Comparison of ENCODE assay signal across 25 cellular contexts in genomic region chr3:158354713-158355112, GRCh38.
DNase-seq lines count a peak whose midpoint lies in the region; ATAC-seq, FAIRE-seq and TF ChIP-seq lines count a peak whose summit lies in the region.
"Had no signal": no experiment of that assay in that cellular context is flagged by ENCODE, and none has a peak within 500 bp of the region (broad histone marks: within the 10 kb centered on the region; RNA-seq: fewer than 3 reads in every experiment).

No MANE protein-coding gene starts in this region.

- H3K27me3 ChIP-seq in BLaER1 (no peaks in the 10 kb centered on the region), Karpas-422 (ENCODE audit: low read length) (no peaks in the 10 kb centered on the region), HepG2 (ENCODE audit: control insufficient read depth in 1 of 2, insufficient read depth in 2 of 2, low read length in 2 of 2) (no peaks in the 10 kb centered on the region)
- H3K27me3 ChIP-seq: foreskin keratinocyte, neutrophil, stomach, transverse colon had no signal

- H3K4me1 ChIP-seq in BLaER1 (peaks cover 61% of the 10 kb centered on the region), Karpas-422 (ENCODE audit: low read length) (peaks cover 58% of the 10 kb centered on the region), HepG2 (ENCODE audit: insufficient read depth, low read length) (no peaks in the 10 kb centered on the region)
- H3K4me1 ChIP-seq: stomach, transverse colon had no signal

- DNase-seq in Karpas-422 (no peak), HepG2 (ENCODE audit: low spot score) (no peak), NOMO-1 (lab: John Stamatoyannopoulos, UW; ENCODE audit: unreplicated experiment in 2 of 2) (no peak)
- DNase-seq in stimulated activated effector memory CD8-positive, alpha-beta T cell treated with anti-CD3 and anti-CD28 coated beads, Interleukin-12 subunit alpha, Interleukin-12 subunit beta, amount 100 ng/mL, for 72 hours (ENCODE audit: low spot score in 2 of 2) = no peak
- DNase-seq in stimulated activated naive CD8-positive, alpha-beta T cell treated with anti-CD3 and anti-CD28 coated beads, Interleukin-15, amount 100 ng/mL, for 72 hours = no peak
- DNase-seq: activated CD4-positive, alpha-beta T cell treated with anti-CD3 and anti-CD28 coated beads for 48 hours; activated CD8-positive, alpha-beta memory T cell treated with anti-CD3 and anti-CD28 coated beads, Interleukin-2, amount 10 ng/mL, durations not matched to agents 7 days and 5 days; activated naive CD8-positive, alpha-beta T cell treated with anti-CD3 and anti-CD28 coated beads, Interleukin-2, amount 10 ng/mL, durations not matched to agents 7 days and 5 days; DMS79 treated with DMSO at 0.1 percent for 48 hours; effector CD4-positive, alpha-beta T cell; erythroblast; foreskin keratinocyte; kidney glomerular epithelial cell; NCI-H1417 treated with DMSO at 0.1 percent for 48 hours; NCI-H524; stimulated activated CD4-positive, alpha-beta T cell treated with anti-CD3 and anti-CD28 coated beads, Interleukin-2, amount 100 ng/mL, for 48 hours; stomach; transverse colon had no signal

- POLR2A ChIA-PET in HepG2 (lab: Yijun Ruan, JAX) = no interaction called here

- in situ Hi-C loops in HepG2 (cut with HindIII; ENCODE audit: extremely low pct_ligation_motif_present, low pct_unique_long_range_greater_than_20kb) = no loop called here

- no peak overlapping the region for H3K4me2 ChIP-seq in BLaER1
- H3K4me2 ChIP-seq in Karpas-422 (ENCODE audit: low read depth, low read length, poor library complexity, severe bottlenecking) = peak overlapping the region; percentile 78
- no peak overlapping the region for H3K4me2 ChIP-seq in HepG2 (ENCODE audit: low read depth, low read length)
- H3K4me2 ChIP-seq: smooth muscle cell had no signal

- no peaks in the 10 kb centered on the region for H3K36me3 Mint-ChIP-seq in stimulated activated effector memory CD8-positive, alpha-beta T cell treated with anti-CD3 and anti-CD28 coated beads, Interleukin-12 subunit alpha, Interleukin-12 subunit beta, amount 100 ng/mL, for 72 hours

- BruUV-seq in HepG2 (replicated peaks; lab: Mats Ljungman, UMichigan) = no TSS peak

- H3K9me2 ChIP-seq in Karpas-422 (replicated peaks; ENCODE audit: insufficient read depth, low read length) = no peaks in the 10 kb centered on the region

- H3K27ac Mint-ChIP-seq in stimulated activated effector memory CD8-positive, alpha-beta T cell treated with anti-CD3 and anti-CD28 coated beads, Interleukin-12 subunit alpha, Interleukin-12 subunit beta, amount 100 ng/mL, for 72 hours = no peak overlapping the region
- H3K27ac Mint-ChIP-seq in stimulated activated naive CD8-positive, alpha-beta T cell treated with anti-CD3 and anti-CD28 coated beads, Interleukin-15, amount 100 ng/mL, for 72 hours = no peak overlapping the region
- H3K27ac Mint-ChIP-seq: activated CD8-positive, alpha-beta memory T cell treated with anti-CD3 and anti-CD28 coated beads, Interleukin-2, amount 10 ng/mL, durations not matched to agents 7 days and 5 days; activated naive CD8-positive, alpha-beta T cell treated with anti-CD3 and anti-CD28 coated beads, Interleukin-2, amount 10 ng/mL, durations not matched to agents 7 days and 5 days; activated T-helper 17 cell treated with anti-CD3 and anti-CD28 coated beads, Interleukin-2, amount 50 U/mL, for 72 hours had no signal

- H3K27ac ChIP-seq in BLaER1 = peak overlapping the region; percentile 90
- peak overlapping the region; percentile 91 for H3K27ac ChIP-seq in Karpas-422 (ENCODE audit: low read length)
- no peak overlapping the region for H3K27ac ChIP-seq in HepG2 (ENCODE audit: extremely low read length, insufficient read depth, low read length)
- H3K27ac ChIP-seq: 22Rv1, foreskin keratinocyte, neutrophil, stomach, transverse colon had no signal

- no peak for TF ChIP-seq CTCF in HepG2 (CRISPR knock-in tag; IDR thresholded peaks at IDR 0.05)

- no peak overlapping the region for H2AFZ ChIP-seq in Karpas-422 (ENCODE audit: low read length)
- H2AFZ ChIP-seq in HepG2 (ENCODE audit: low read length) = no peak overlapping the region

- no peaks in the 10 kb centered on the region for H3K9me3 Mint-ChIP-seq in stimulated activated effector memory CD8-positive, alpha-beta T cell treated with anti-CD3 and anti-CD28 coated beads, Interleukin-12 subunit alpha, Interleukin-12 subunit beta, amount 100 ng/mL, for 72 hours
- peaks cover 0 to 4% of the 10 kb centered on the region in 2 donors for H3K9me3 Mint-ChIP-seq in stimulated activated naive CD8-positive, alpha-beta T cell treated with anti-CD3 and anti-CD28 coated beads, Interleukin-15, amount 100 ng/mL, for 72 hours
- H3K9me3 Mint-ChIP-seq: activated T-helper 17 cell treated with anti-CD3 and anti-CD28 coated beads, Interleukin-2, amount 50 U/mL, for 72 hours had no signal

- intact Hi-C loops in HepG2 (cut with micrococcal nuclease; ENCODE audit: unreplicated experiment) = no loop called here

- TF ChIP-seq POLR2A in HepG2 (IDR thresholded peaks at IDR 0.05; ENCODE audit: insufficient read depth in 1 of 2, low read depth in 2 of 2, low read length in 2 of 2) = no peak

- TF ChIP-seq EP300 in HepG2 (IDR thresholded peaks at IDR 0.05; ENCODE audit: low read depth in 2 of 2, low read length in 2 of 2) = no peak
- TF ChIP-seq EP300 in HepG2 (CRISPR knock-in tag; IDR thresholded peaks at IDR 0.05; ENCODE audit: borderline replicate concordance) = no peak

- peak; percentile 58 for ATAC-seq in GM19397 (IDR thresholded peaks at IDR 0.05; ENCODE audit: unreplicated experiment)
- peak; percentile 65 for ATAC-seq in HG02943 (IDR thresholded peaks at IDR 0.05; ENCODE audit: low read depth, unreplicated experiment)
- ATAC-seq in HepG2 = no peak
- ATAC-seq in stimulated activated effector memory CD8-positive, alpha-beta T cell treated with anti-CD3 and anti-CD28 coated beads, Interleukin-12 subunit alpha, Interleukin-12 subunit beta, amount 100 ng/mL, for 72 hours = no peak
- ATAC-seq in stimulated activated naive CD8-positive, alpha-beta T cell treated with anti-CD3 and anti-CD28 coated beads, Interleukin-15, amount 100 ng/mL, for 72 hours = no peak
- ATAC-seq: activated CD8-positive, alpha-beta memory T cell treated with anti-CD3 and anti-CD28 coated beads, Interleukin-2, amount 10 ng/mL, durations not matched to agents 7 days and 5 days; activated T-helper 17 cell treated with anti-CD3 and anti-CD28 coated beads, Interleukin-2, amount 50 U/mL, for 72 hours; foreskin keratinocyte had no signal

- peaks cover 9% of the 10 kb centered on the region for H3K36me3 ChIP-seq in BLaER1
- H3K36me3 ChIP-seq in Karpas-422 (ENCODE audit: insufficient read depth, low read length) = no peaks in the 10 kb centered on the region
- no peaks in the 10 kb centered on the region for H3K36me3 ChIP-seq in HepG2 (replicated peaks in 1 of 2; ENCODE audit: control insufficient read depth in 1 of 2, insufficient read depth in 2 of 2, low read length in 2 of 2)
- H3K36me3 ChIP-seq: neutrophil, transverse colon had no signal

- H4K20me1 ChIP-seq in BLaER1 = no peaks in the 10 kb centered on the region
- no peaks in the 10 kb centered on the region for H4K20me1 ChIP-seq in Karpas-422 (ENCODE audit: insufficient read depth, low read depth, low read length)
- H4K20me1 ChIP-seq in HepG2 (ENCODE audit: insufficient read depth, low read length) = no peaks in the 10 kb centered on the region

- peaks cover 6% of the 10 kb centered on the region for H3K4me1 Mint-ChIP-seq in stimulated activated effector memory CD8-positive, alpha-beta T cell treated with anti-CD3 and anti-CD28 coated beads, Interleukin-12 subunit alpha, Interleukin-12 subunit beta, amount 100 ng/mL, for 72 hours
- no peaks in the 10 kb centered on the region for H3K4me1 Mint-ChIP-seq in stimulated activated naive CD8-positive, alpha-beta T cell treated with anti-CD3 and anti-CD28 coated beads, Interleukin-15, amount 100 ng/mL, for 72 hours
- H3K4me1 Mint-ChIP-seq: activated T-helper 17 cell treated with anti-CD3 and anti-CD28 coated beads, Interleukin-2, amount 50 U/mL, for 72 hours had no signal

- no peak for TF ChIP-seq RAD21 in HepG2 (CRISPR knock-in tag; IDR thresholded peaks at IDR 0.05)

- WGBS in HepG2 (ENCODE audit: low lambda C conversion rate) = 92% methylated on average over 2 of the region's 2 CpGs

- no peak overlapping the region for H3K4me3 Mint-ChIP-seq in stimulated activated effector memory CD8-positive, alpha-beta T cell treated with anti-CD3 and anti-CD28 coated beads, Interleukin-12 subunit alpha, Interleukin-12 subunit beta, amount 100 ng/mL, for 72 hours
- no peak overlapping the region for H3K4me3 Mint-ChIP-seq in stimulated activated naive CD8-positive, alpha-beta T cell treated with anti-CD3 and anti-CD28 coated beads, Interleukin-15, amount 100 ng/mL, for 72 hours
- H3K4me3 Mint-ChIP-seq: activated CD8-positive, alpha-beta memory T cell treated with anti-CD3 and anti-CD28 coated beads, Interleukin-2, amount 10 ng/mL, durations not matched to agents 7 days and 5 days; activated naive CD8-positive, alpha-beta T cell treated with anti-CD3 and anti-CD28 coated beads, Interleukin-2, amount 10 ng/mL, durations not matched to agents 7 days and 5 days; activated T-helper 17 cell treated with anti-CD3 and anti-CD28 coated beads, Interleukin-2, amount 50 U/mL, for 72 hours had no signal

- H3K9ac ChIP-seq in BLaER1 (no peak overlapping the region), Karpas-422 (ENCODE audit: low read length) (no peak overlapping the region), HepG2 (ENCODE audit: insufficient read depth, low read depth, low read length) (no peak overlapping the region)

- H3K4me3 ChIP-seq in BLaER1 = no peak overlapping the region
- no peak overlapping the region for H3K4me3 ChIP-seq in Karpas-422 (ENCODE audit: low read length)
- no peak overlapping the region for H3K4me3 ChIP-seq in HepG2 (replicated peaks in 1 of 3; ENCODE audit: insufficient read depth in 1 of 3, low read depth in 2 of 3, low read length in 3 of 3)
- H3K4me3 ChIP-seq: smooth muscle cell, stomach, transverse colon had no signal

- H3K9me3 ChIP-seq in BLaER1 = peaks cover 6% of the 10 kb centered on the region
- no peaks in the 10 kb centered on the region; the same call in 1 of the 2 replicates for H3K9me3 ChIP-seq in Karpas-422 (ENCODE audit: low read length)
- no peaks in the 10 kb centered on the region for H3K9me3 ChIP-seq in HepG2 (ENCODE audit: low read length)
- H3K9me3 ChIP-seq: neutrophil, stomach, transverse colon had no signal

- no peaks in the 10 kb centered on the region for H3K27me3 Mint-ChIP-seq in stimulated activated naive CD8-positive, alpha-beta T cell treated with anti-CD3 and anti-CD28 coated beads, Interleukin-15, amount 100 ng/mL, for 72 hours
- H3K27me3 Mint-ChIP-seq: activated CD8-positive, alpha-beta memory T cell treated with anti-CD3 and anti-CD28 coated beads, Interleukin-2, amount 10 ng/mL, durations not matched to agents 7 days and 5 days; activated naive CD8-positive, alpha-beta T cell treated with anti-CD3 and anti-CD28 coated beads, Interleukin-2, amount 10 ng/mL, durations not matched to agents 7 days and 5 days; activated T-helper 17 cell treated with anti-CD3 and anti-CD28 coated beads, Interleukin-2, amount 50 U/mL, for 72 hours had no signal

- CTCF ChIA-PET in HepG2 (lab: Yijun Ruan, JAX; ENCODE audit: low intra/inter-chr PET ratio, low total read pairs) = no interaction called here

- H3K79me2 ChIP-seq in Karpas-422 (ENCODE audit: low read length) (peaks cover 48% of the 10 kb centered on the region), HepG2 (ENCODE audit: insufficient read depth, low read length) (no peaks in the 10 kb centered on the region)

- FAIRE-seq in HepG2 (lab: Jason Lieb, UNC) = no peak

Comparison
In these comparisons a context has a peak if more than half of its experiments do, and no peak if none do; other contexts are left out.
1. ATAC-seq: peak in GM19397 (single experiment) and HG02943 (single experiment); none in HepG2 (single experiment), stimulated activated effector memory CD8-positive, alpha-beta T cell treated with anti-CD3 and anti-CD28 coated beads, Interleukin-12 subunit alpha, Interleukin-12 subunit beta, amount 100 ng/mL, for 72 hours (single experiment) and stimulated activated naive CD8-positive, alpha-beta T cell treated with anti-CD3 and anti-CD28 coated beads, Interleukin-15, amount 100 ng/mL, for 72 hours (single experiment).